In genomic region chr2:8633735-8634313, GRCh38 we compare ENCODE assay signal across 11 cellular contexts. TPM values are rescaled to one million over a fixed set of nuclear protein-coding genes. Genes with fewer than 3 reads are reported as not detected.
DNase-seq lines count a peak whose midpoint lies in the region; ATAC-seq lines count a peak whose summit lies in the region.
"Had no signal": no experiment of that assay in that cellular context is flagged by ENCODE, and none has a peak within 500 bp of the region (broad histone marks: within the 10 kb centered on the region; RNA-seq: fewer than 3 reads in every experiment).

No MANE protein-coding gene starts in this region.

- DNase-seq in activated CD4-positive, alpha-beta T cell treated with anti-CD3 and anti-CD28 coated beads for 36 hours, result peak; percentile 31
- no peak for DNase-seq in activated CD4-positive, alpha-beta T cell treated with anti-CD3 and anti-CD28 coated beads for 1 hour
- DNase-seq in SW480 (ENCODE audit: low spot score) (peak; percentile 99), left ventricle myocardium superior (no peak), hippocampal formation (lab: John Stamatoyannopoulos, UW) (no peak), amygdala (lab: John Stamatoyannopoulos, UW) (no peak)
- DNase-seq: NCI-H1436 treated with DMSO at 0.1 percent for 48 hours; nucleus accumbens; stimulated activated CD8-positive, alpha-beta memory T cell treated with anti-CD3 and anti-CD28 coated beads, Interleukin-4, amount 100 ng/mL, for 48 hours had no signal

- intact Hi-C loops in activated CD4-positive, alpha-beta T cell treated with anti-CD3 and anti-CD28 coated beads for 36 hours (cut with DNase I, micrococcal nuclease), result no loop called here
- intact Hi-C loops in left ventricle myocardium superior (cut with micrococcal nuclease), result no loop called here

- POLR2A ChIA-PET in activated CD4-positive, alpha-beta T cell treated with anti-CD3 and anti-CD28 coated beads for 36 hours (lab: Charles Lee), result no interaction called here

- H3K27ac Mint-ChIP-seq in activated CD4-positive, alpha-beta T cell treated with anti-CD3 and anti-CD28 coated beads for 36 hours, result peak overlapping the region; percentile 35
- peak overlapping the region; percentile 1 for H3K27ac Mint-ChIP-seq in stimulated activated memory B cell treated with anti-CD40 and anti-IgM and Interleukin-4, amounts not matched to agents 10 μg/mL and 1 μg/mL and 100 μg/mL, for 72 hours

- no peak overlapping the region for H3K4me3 Mint-ChIP-seq in activated CD4-positive, alpha-beta T cell treated with anti-CD3 and anti-CD28 coated beads for 36 hours
- no peak overlapping the region for H3K4me3 Mint-ChIP-seq in stimulated activated memory B cell treated with anti-CD40 and anti-IgM and Interleukin-4, amounts not matched to agents 10 μg/mL and 1 μg/mL and 100 μg/mL, for 72 hours

- H3K4me1 Mint-ChIP-seq in activated CD4-positive, alpha-beta T cell treated with anti-CD3 and anti-CD28 coated beads for 36 hours, result peaks cover 6% of the 10 kb centered on the region
- H3K4me1 Mint-ChIP-seq in stimulated activated memory B cell treated with anti-CD40 and anti-IgM and Interleukin-4, amounts not matched to agents 10 μg/mL and 1 μg/mL and 100 μg/mL, for 72 hours, result peaks cover 12% of the 10 kb centered on the region

- CTCF ChIA-PET in activated CD4-positive, alpha-beta T cell treated with anti-CD3 and anti-CD28 coated beads for 36 hours (lab: Charles Lee), result no interaction called here

- no peaks in the 10 kb centered on the region for H3K36me3 Mint-ChIP-seq in activated CD4-positive, alpha-beta T cell treated with anti-CD3 and anti-CD28 coated beads for 36 hours (ENCODE audit: low read depth)
- H3K36me3 Mint-ChIP-seq in stimulated activated memory B cell treated with anti-CD40 and anti-IgM and Interleukin-4, amounts not matched to agents 10 μg/mL and 1 μg/mL and 100 μg/mL, for 72 hours, result no peaks in the 10 kb centered on the region

- no peaks in the 10 kb centered on the region for H3K27me3 Mint-ChIP-seq in activated CD4-positive, alpha-beta T cell treated with anti-CD3 and anti-CD28 coated beads for 36 hours
- H3K27me3 Mint-ChIP-seq in stimulated activated memory B cell treated with anti-CD40 and anti-IgM and Interleukin-4, amounts not matched to agents 10 μg/mL and 1 μg/mL and 100 μg/mL, for 72 hours, result peaks cover 32% of the 10 kb centered on the region

- no peaks in the 10 kb centered on the region for H3K9me3 Mint-ChIP-seq in activated CD4-positive, alpha-beta T cell treated with anti-CD3 and anti-CD28 coated beads for 36 hours (ENCODE audit: low read depth)
- H3K9me3 Mint-ChIP-seq in stimulated activated memory B cell treated with anti-CD40 and anti-IgM and Interleukin-4, amounts not matched to agents 10 μg/mL and 1 μg/mL and 100 μg/mL, for 72 hours, result no peaks in the 10 kb centered on the region

- peak; percentile 55 for ATAC-seq in activated CD4-positive, alpha-beta T cell treated with anti-CD3 and anti-CD28 coated beads for 36 hours
- ATAC-seq in left ventricle myocardium superior, result peak; percentile 77
- ATAC-seq in stimulated activated memory B cell treated with anti-CD40 and anti-IgM and Interleukin-4, amounts not matched to agents 10 μg/mL and 1 μg/mL and 100 μg/mL, for 72 hours, result no peak
- no peak for ATAC-seq in GM18498 (IDR thresholded peaks at IDR 0.05; ENCODE audit: unreplicated experiment)

RNA-seq across cellular contexts. Expression of gene ID2, which starts 48.0 kb away (rescaled TPM):
- total RNA-seq in activated CD4-positive, alpha-beta T cell treated with anti-CD3 and anti-CD28 coated beads for 36 hours, result 100 to 1,000 TPM; 171 to 213 TPM
- total RNA-seq in left ventricle myocardium superior, result 30.0 TPM

Comparison
In these comparisons a context has a peak if more than half of its experiments do, and no peak if none do; other contexts are left out.
1. DNase-seq: peak in activated CD4-positive, alpha-beta T cell treated with anti-CD3 and anti-CD28 coated beads for 36 hours (single experiment) and SW480 (single experiment); none in activated CD4-positive, alpha-beta T cell treated with anti-CD3 and anti-CD28 coated beads for 1 hour (single experiment), left ventricle myocardium superior (single experiment), hippocampal formation (0 of 2) and amygdala (0 of 56).
2. ATAC-seq: peak in activated CD4-positive, alpha-beta T cell treated with anti-CD3 and anti-CD28 coated beads for 36 hours (single experiment) and left ventricle myocardium superior (single experiment); none in stimulated activated memory B cell treated with anti-CD40 and anti-IgM and Interleukin-4, amounts not matched to agents 10 μg/mL and 1 μg/mL and 100 μg/mL, for 72 hours (single experiment) and GM18498 (single experiment).